Comparison of ENCODE assay signal across 1 cellular context in genomic region chr14:91871401-91871800, GRCh38. TPM values are rescaled to one million over a fixed set of nuclear protein-coding genes. Genes with fewer than 3 reads are reported as not detected.
"Had no signal": no experiment of that assay in that cellular context is flagged by ENCODE, and none has a peak within 500 bp of the region (broad histone marks: within the 10 kb centered on the region; RNA-seq: fewer than 3 reads in every experiment).

No MANE protein-coding gene starts in this region.

RNA-seq across cellular contexts. Expression of gene TC2N, which starts 4.1 kb away (rescaled TPM):
- total RNA-seq: neural crest cell had no signal
